32 cellular contexts compared by ENCODE assay signal in the genomic region with DNA sequence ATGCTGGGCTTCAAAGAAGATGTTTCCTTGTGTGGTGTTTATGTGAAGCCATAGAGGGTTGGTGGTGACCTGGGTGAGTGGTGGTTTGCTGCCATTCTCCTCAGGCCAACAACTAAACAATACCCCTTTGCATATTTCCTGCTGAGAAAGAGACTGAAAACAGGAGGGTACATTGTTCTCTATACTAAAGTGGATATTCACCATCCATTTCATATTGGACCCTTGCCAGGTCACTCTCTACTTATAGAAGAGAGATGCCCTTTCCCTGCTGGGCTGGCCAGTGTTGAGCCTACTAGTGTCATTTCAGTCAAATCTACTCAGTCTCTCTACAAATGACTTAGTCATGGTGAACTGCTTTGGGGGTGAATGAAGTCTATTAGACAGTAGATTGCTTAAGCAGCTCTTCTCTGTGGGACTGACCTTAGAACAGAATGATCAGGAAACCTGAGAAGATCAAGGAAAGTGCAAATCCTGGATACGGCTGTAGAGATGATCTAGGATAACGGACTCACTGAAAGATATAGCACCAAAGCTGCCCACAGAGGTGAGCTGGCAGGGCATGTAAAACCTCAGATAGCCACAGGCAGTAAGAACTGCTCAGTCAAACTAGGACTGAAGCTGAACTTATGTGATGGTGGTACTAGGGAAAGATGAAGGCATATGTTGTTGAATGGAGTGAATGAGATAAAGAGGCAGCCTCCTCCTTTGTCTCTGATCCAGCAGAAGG.
DNase-seq lines count a peak whose midpoint lies in the region; ATAC-seq and TF ChIP-seq lines count a peak whose summit lies in the region.
"Had no signal": no experiment of that assay in that cellular context is flagged by ENCODE, and none has a peak within 500 bp of the region (broad histone marks: within the 10 kb centered on the region; RNA-seq: fewer than 3 reads in every experiment).

No MANE protein-coding gene starts in this region.

- no peaks in the 10 kb centered on the region for H3K36me3 ChIP-seq in WERI-Rb-1
- H3K36me3 ChIP-seq: ascending aorta, cardiac muscle cell, colonic mucosa, heart left ventricle, lower lobe of right lung, tibial artery had no signal

- DNase-seq in NCI-H1417 (lab: John Stamatoyannopoulos, UW): peak in 2 of 3 experiments; percentile 53 to 66
- no peak for DNase-seq in NCI-H1417 treated with DMSO at 0.1 percent for 48 hours (lab: John Stamatoyannopoulos, UW)
- DNase-seq in NCI-H1092 treated with DMSO at 0.1 percent for 48 hours (lab: John Stamatoyannopoulos, UW): peak; percentile 83
- peak; percentile 91 for DNase-seq in NCI-H345 treated with DMSO at 0.1 percent for 48 hours (lab: John Stamatoyannopoulos, UW; ENCODE audit: unreplicated experiment)
- peak; percentile 59 for DNase-seq in WERI-Rb-1
- DNase-seq in NK-92 treated with Interleukin-12 subunit alpha and Interleukin-12 subunit beta, amount 100 ng/mL, for 24 hours (lab: John Stamatoyannopoulos, UW): no peak
- no peak for DNase-seq in activated T-helper 1 cell treated with anti-CD3 and anti-CD28 coated beads, Interleukin-12 subunit alpha, Interleukin-12 subunit beta, Interleukin-2, Interleukin-4 antibody, amounts not matched to agents 30 ng/mL and 10 ng/mL and 1 ng/mL, durations not matched to agents 14 hours and 24 hours and 36 hours (ENCODE audit: low spot score)
- DNase-seq: 8988T; activated CD8-positive, alpha-beta T cell treated with anti-CD3 and anti-CD28 coated beads, Interleukin-2, amount 10 ng/mL, durations not matched to agents 7 days and 5 days; activated effector memory CD4-positive, alpha-beta T cell treated with anti-CD3 and anti-CD28 coated beads, Interleukin-2, amount 50 U/mL, for 16 hours; activated naive CD8-positive, alpha-beta T cell treated with anti-CD3 and anti-CD28 coated beads, Interleukin-2, amount 10 ng/mL, durations not matched to agents 7 days and 5 days; colonic mucosa; effector memory CD8-positive, alpha-beta T cell; EL; heart left ventricle; kidney glomerular epithelial cell; lower lobe of right lung; NCI-H1048; NCI-H446 treated with DMSO at 0.1 percent for 48 hours; retina; RPMI8226; stimulated activated CD8-positive, alpha-beta memory T cell treated with anti-CD3 and anti-CD28 coated beads, Interleukin-4, amount 100 ng/mL, for 48 hours; tibial artery had no signal

- no peak overlapping the region for H3K4me3 Mint-ChIP-seq in activated T-helper 1 cell treated with anti-CD3 and anti-CD28 coated beads, Interleukin-12 subunit alpha, Interleukin-12 subunit beta, Interleukin-2, Interleukin-4 antibody, amounts not matched to agents 30 ng/mL and 10 ng/mL and 1 ng/mL, durations not matched to agents 14 hours and 24 hours and 36 hours
- H3K4me3 Mint-ChIP-seq: activated CD8-positive, alpha-beta T cell treated with anti-CD3 and anti-CD28 coated beads, Interleukin-2, amount 10 ng/mL, durations not matched to agents 7 days and 5 days; activated naive CD8-positive, alpha-beta T cell treated with anti-CD3 and anti-CD28 coated beads, Interleukin-2, amount 10 ng/mL, durations not matched to agents 7 days and 5 days; effector memory CD8-positive, alpha-beta T cell; GM23338; nephron had no signal

- no peaks in the 10 kb centered on the region for H3K36me3 Mint-ChIP-seq in activated T-helper 1 cell treated with anti-CD3 and anti-CD28 coated beads, Interleukin-12 subunit alpha, Interleukin-12 subunit beta, Interleukin-2, Interleukin-4 antibody, amounts not matched to agents 30 ng/mL and 10 ng/mL and 1 ng/mL, durations not matched to agents 14 hours and 24 hours and 36 hours (ENCODE audit: low read depth)

- H3K4me3 ChIP-seq in WERI-Rb-1 (ENCODE audit: low read depth, low read length): no peak overlapping the region
- H3K4me3 ChIP-seq: ascending aorta, cardiac muscle cell, colonic mucosa, GM12878, GM23338, heart left ventricle, lower lobe of right lung, SK-N-MC, skin epidermis, tibial artery had no signal

- H3K27me3 ChIP-seq in WERI-Rb-1 (ENCODE audit: insufficient read depth, low read depth, severe bottlenecking): no peaks in the 10 kb centered on the region
- H3K27me3 ChIP-seq: ascending aorta, cardiac muscle cell, colonic mucosa, tibial artery had no signal

- no peaks in the 10 kb centered on the region for H3K9me3 Mint-ChIP-seq in activated T-helper 1 cell treated with anti-CD3 and anti-CD28 coated beads, Interleukin-12 subunit alpha, Interleukin-12 subunit beta, Interleukin-2, Interleukin-4 antibody, amounts not matched to agents 30 ng/mL and 10 ng/mL and 1 ng/mL, durations not matched to agents 14 hours and 24 hours and 36 hours
- H3K9me3 Mint-ChIP-seq: effector memory CD8-positive, alpha-beta T cell had no signal

- peaks cover 3% of the 10 kb centered on the region for H3K9me3 ChIP-seq in WERI-Rb-1 (ENCODE audit: severe bottlenecking)
- H3K9me3 ChIP-seq: ascending aorta, colonic mucosa, heart left ventricle, lower lobe of right lung, tibial artery had no signal

- ATAC-seq in HG03457 (IDR thresholded peaks at IDR 0.05; ENCODE audit: unreplicated experiment): no peak
- ATAC-seq: activated CD4-positive, CD25-positive, alpha-beta regulatory T cell treated with anti-CD3 and anti-CD28 coated beads, Interleukin-2, amount 50 U/mL, for 24 hours; activated CD8-positive, alpha-beta T cell treated with anti-CD3 and anti-CD28 coated beads, Interleukin-2, amount 10 ng/mL, durations not matched to agents 7 days and 5 days; effector memory CD8-positive, alpha-beta T cell; GM12878; GM23338; heart left ventricle; lower lobe of right lung had no signal

- no peak overlapping the region for H3K27ac ChIP-seq in WERI-Rb-1
- H3K27ac ChIP-seq: ascending aorta, cardiac muscle cell, colonic mucosa, heart left ventricle, lower lobe of right lung, SK-N-MC, skin epidermis, tibial artery had no signal

- peaks cover 9% of the 10 kb centered on the region for H3K27me3 Mint-ChIP-seq in activated T-helper 1 cell treated with anti-CD3 and anti-CD28 coated beads, Interleukin-12 subunit alpha, Interleukin-12 subunit beta, Interleukin-2, Interleukin-4 antibody, amounts not matched to agents 30 ng/mL and 10 ng/mL and 1 ng/mL, durations not matched to agents 14 hours and 24 hours and 36 hours (ENCODE audit: insufficient read depth)

- intact Hi-C loops in activated T-helper 1 cell treated with anti-CD3 and anti-CD28 coated beads, Interleukin-12 subunit alpha, Interleukin-12 subunit beta, Interleukin-2, Interleukin-4 antibody, amounts not matched to agents 30 ng/mL and 10 ng/mL and 1 ng/mL, durations not matched to agents 14 hours and 24 hours and 36 hours (cut with micrococcal nuclease): no loop called here

- TF ChIP-seq CTCF in WERI-Rb-1 (IDR thresholded peaks at IDR 0.05; ENCODE audit: low read depth, low read length): no peak

- H3K4me1 Mint-ChIP-seq in activated T-helper 1 cell treated with anti-CD3 and anti-CD28 coated beads, Interleukin-12 subunit alpha, Interleukin-12 subunit beta, Interleukin-2, Interleukin-4 antibody, amounts not matched to agents 30 ng/mL and 10 ng/mL and 1 ng/mL, durations not matched to agents 14 hours and 24 hours and 36 hours (ENCODE audit: low read depth): peaks cover 5% of the 10 kb centered on the region
- H3K4me1 Mint-ChIP-seq: nephron had no signal

- no peak overlapping the region for H3K27ac Mint-ChIP-seq in activated T-helper 1 cell treated with anti-CD3 and anti-CD28 coated beads, Interleukin-12 subunit alpha, Interleukin-12 subunit beta, Interleukin-2, Interleukin-4 antibody, amounts not matched to agents 30 ng/mL and 10 ng/mL and 1 ng/mL, durations not matched to agents 14 hours and 24 hours and 36 hours
- H3K27ac Mint-ChIP-seq: activated CD8-positive, alpha-beta T cell treated with anti-CD3 and anti-CD28 coated beads, Interleukin-2, amount 10 ng/mL, durations not matched to agents 7 days and 5 days; activated naive CD8-positive, alpha-beta T cell treated with anti-CD3 and anti-CD28 coated beads, Interleukin-2, amount 10 ng/mL, durations not matched to agents 7 days and 5 days; effector memory CD8-positive, alpha-beta T cell; GM23338; nephron had no signal

Comparison
In these comparisons a context has a peak if more than half of its experiments do, and no peak if none do; other contexts are left out.
1. DNase-seq: peak in NCI-H1417 (2 of 3), NCI-H1092 treated with DMSO at 0.1 percent for 48 hours (single experiment), NCI-H345 treated with DMSO at 0.1 percent for 48 hours (single experiment) and WERI-Rb-1 (single experiment); none in NCI-H1417 treated with DMSO at 0.1 percent for 48 hours (single experiment), NK-92 treated with Interleukin-12 subunit alpha and Interleukin-12 subunit beta, amount 100 ng/mL, for 24 hours (single experiment) and activated T-helper 1 cell treated with anti-CD3 and anti-CD28 coated beads, Interleukin-12 subunit alpha, Interleukin-12 subunit beta, Interleukin-2, Interleukin-4 antibody, amounts not matched to agents 30 ng/mL and 10 ng/mL and 1 ng/mL, durations not matched to agents 14 hours and 24 hours and 36 hours (single experiment).